ENCODE assay signal across 8 cellular contexts in the genomic region with DNA sequence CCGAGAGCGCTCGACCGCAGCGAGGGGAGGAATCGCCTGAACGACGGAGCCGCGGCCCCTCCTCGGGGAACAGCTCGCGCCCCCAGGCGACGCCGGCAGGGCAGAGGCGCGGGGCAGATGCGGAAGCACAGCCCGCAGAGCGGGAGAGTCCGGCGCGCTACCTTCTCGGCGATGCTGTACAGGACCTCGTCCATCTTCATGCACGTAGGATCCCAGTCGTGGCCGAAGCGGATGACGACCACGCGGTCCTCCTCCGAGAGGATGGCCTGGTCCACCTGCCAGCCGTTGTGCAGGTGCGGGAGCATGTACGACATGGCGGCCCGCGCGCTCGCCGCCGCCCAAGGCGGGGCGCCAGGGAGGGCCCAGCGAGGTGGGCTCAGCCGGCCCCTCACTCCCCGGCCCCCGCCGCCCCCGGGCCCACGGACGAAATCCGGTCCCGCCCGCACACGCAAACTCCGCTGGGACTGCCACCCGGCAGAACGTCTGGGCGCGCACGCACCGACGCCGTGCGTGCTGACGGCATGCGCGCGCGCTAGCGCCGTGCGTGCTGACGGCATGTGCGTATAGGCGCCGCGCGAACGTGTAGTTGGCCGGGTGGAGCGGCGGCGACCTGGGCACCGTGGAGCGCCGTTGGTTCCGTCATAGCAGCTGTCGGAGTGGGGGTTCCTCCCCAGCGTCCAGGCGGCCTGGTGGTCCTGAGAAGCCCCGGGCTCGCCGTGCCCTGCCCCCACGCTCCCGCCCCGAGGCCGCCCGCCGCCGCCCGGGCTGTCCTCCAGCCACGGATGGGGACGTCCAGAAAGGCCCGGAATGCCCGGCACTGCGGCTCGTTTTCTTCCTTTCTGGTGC.
DNase-seq lines count a peak whose midpoint lies in the region; ATAC-seq lines count a peak whose summit lies in the region.

A gene with protein sequence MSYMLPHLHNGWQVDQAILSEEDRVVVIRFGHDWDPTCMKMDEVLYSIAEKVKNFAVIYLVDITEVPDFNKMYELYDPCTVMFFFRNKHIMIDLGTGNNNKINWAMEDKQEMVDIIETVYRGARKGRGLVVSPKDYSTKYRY (minus strand): TSS at position 485 of the 846 bp plus-strand sequence. CDS start 171 bp downstream, at position 314.

- peak; percentile 96 for ATAC-seq in GM18868 (IDR thresholded peaks at IDR 0.05; ENCODE audit: unreplicated experiment)
- peak; percentile 94 for ATAC-seq in HG03103 (IDR thresholded peaks at IDR 0.05; ENCODE audit: low read depth, unreplicated experiment)

- H3K27ac ChIP-seq in caudate nucleus (ENCODE audit: low read depth, low read length): peak within 1 kb of the TSS; percentile 79

- peak; percentile 92 for DNase-seq in AG08396 (ENCODE audit: low spot score)
- peak; percentile 77 for DNase-seq in NCI-H226
- peak; percentile 65 to 81 (median 72) for DNase-seq in activated CD4-positive, CD25-positive, alpha-beta regulatory T cell (lab: John Stamatoyannopoulos, UW)
- DNase-seq in caudate nucleus (lab: John Stamatoyannopoulos, UW): peak in 60 of 61 donors; percentile 18 to 94 (median 78)
- peak; percentile 83 for DNase-seq in islet precursor cell
- peak; percentile 71 to 85 (median 72) for DNase-seq in stimulated activated CD4-positive, alpha-beta T cell treated with anti-CD3 and anti-CD28 coated beads, Interleukin-12 subunit alpha, Interleukin-12 subunit beta, amount 100 ng/mL, for 48 hours (ENCODE audit: low read depth in 2 of 3, low spot score in 1 of 3)

Comparison
In these comparisons a context has a peak if more than half of its experiments do, and no peak if none do; other contexts are left out.
1. Peak in every context shown above with its lines: DNase-seq, ATAC-seq and H3K27ac ChIP-seq.